ENCODE assay signal across 1 cellular context in genomic region chr11:31968774-31969433, GRCh38.
TF ChIP-seq lines count a peak whose summit lies in the region.

No MANE protein-coding gene starts in this region.

TF ChIP-seq in GM23338, 12 proteins besides CTCF, POLR2A, EP300 and RAD21 (continued from another document):
- TF ChIP-seq ZNF462 (CRISPR knock-in tag; IDR thresholded peaks at IDR 0.05) (no peak), STAT1 (IDR thresholded peaks at IDR 0.05; ENCODE audit: unreplicated experiment) (no peak)
